Comparison of ENCODE assay signal across 1 cellular context in the genomic region with DNA sequence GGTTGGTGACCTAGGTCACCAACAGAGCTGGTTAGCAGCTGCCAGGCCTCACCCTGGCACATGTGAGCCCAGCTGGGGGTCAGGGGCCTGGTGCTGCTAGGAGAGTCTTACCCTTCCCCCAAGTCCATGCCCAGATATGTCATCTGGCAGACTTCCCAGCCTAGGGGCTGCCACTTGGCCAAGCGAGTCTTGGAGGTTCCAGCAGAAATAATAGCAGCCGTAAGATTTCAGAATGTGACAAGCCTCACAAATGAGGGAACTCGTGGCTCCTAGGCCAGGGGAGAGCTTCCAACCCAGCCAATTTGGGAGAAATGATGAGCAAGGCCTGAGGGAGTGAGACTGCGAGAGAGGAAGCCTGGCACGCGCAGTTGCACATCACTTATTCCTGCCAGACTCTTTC.
TF ChIP-seq lines count a peak whose summit lies in the region.

No MANE protein-coding gene starts in this region.

TF ChIP-seq in H1, 55 proteins besides CTCF, POLR2A, EP300 and RAD21:
- TF ChIP-seq SP4 (IDR thresholded peaks at IDR 0.05; ENCODE audit: low read length) (no peak), HDAC2 (IDR thresholded peaks at IDR 0.05; ENCODE audit: borderline replicate concordance in 1 of 2, low read depth in 2 of 2, low read length in 2 of 2) (no peak), BCL11A (IDR thresholded peaks at IDR 0.05; ENCODE audit: low read depth in 2 of 2, low read length in 2 of 2) (no peak), SP2 (IDR thresholded peaks at IDR 0.05; ENCODE audit: low read length) (no peak), RFX5 (IDR thresholded peaks at IDR 0.05; ENCODE audit: borderline replicate concordance, low read depth, low read length) (no peak), RBBP5 (IDR thresholded peaks at IDR 0.05; ENCODE audit: borderline replicate concordance, low read depth, low read length) (no peak), SIX5 (IDR thresholded peaks at IDR 0.05; ENCODE audit: low read depth, low read length) (no peak), EGR1 (IDR thresholded peaks at IDR 0.05; ENCODE audit: borderline replicate concordance, low read depth, low read length) (no peak), POU5F1 (IDR thresholded peaks at IDR 0.05; ENCODE audit: low read depth, low read length) (no peak), TCF12 (IDR thresholded peaks at IDR 0.05; ENCODE audit: low read depth, low read length) (no peak), CBX8 (IDR thresholded peaks at IDR 0.05; ENCODE audit: borderline replicate concordance, low read depth, low read length) (no peak), ASH2L (IDR thresholded peaks at IDR 0.05; ENCODE audit: low read length) (no peak), HDAC6 (IDR thresholded peaks at IDR 0.05; ENCODE audit: low read depth, low read length) (no peak), SIN3A (conservative IDR thresholded peaks at IDR 0.05 in 1 of 2, IDR thresholded peaks at IDR 0.05 in 1 of 2; ENCODE audit: low read depth in 1 of 2, low read length in 2 of 2) (no peak)
- TF ChIP-seq, protein P1, sequence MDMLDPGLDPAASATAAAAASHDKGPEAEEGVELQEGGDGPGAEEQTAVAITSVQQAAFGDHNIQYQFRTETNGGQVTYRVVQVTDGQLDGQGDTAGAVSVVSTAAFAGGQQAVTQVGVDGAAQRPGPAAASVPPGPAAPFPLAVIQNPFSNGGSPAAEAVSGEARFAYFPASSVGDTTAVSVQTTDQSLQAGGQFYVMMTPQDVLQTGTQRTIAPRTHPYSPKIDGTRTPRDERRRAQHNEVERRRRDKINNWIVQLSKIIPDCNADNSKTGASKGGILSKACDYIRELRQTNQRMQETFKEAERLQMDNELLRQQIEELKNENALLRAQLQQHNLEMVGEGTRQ (IDR thresholded peaks at IDR 0.05; ENCODE audit: low read length): no peak
- TF ChIP-seq, protein P2, sequence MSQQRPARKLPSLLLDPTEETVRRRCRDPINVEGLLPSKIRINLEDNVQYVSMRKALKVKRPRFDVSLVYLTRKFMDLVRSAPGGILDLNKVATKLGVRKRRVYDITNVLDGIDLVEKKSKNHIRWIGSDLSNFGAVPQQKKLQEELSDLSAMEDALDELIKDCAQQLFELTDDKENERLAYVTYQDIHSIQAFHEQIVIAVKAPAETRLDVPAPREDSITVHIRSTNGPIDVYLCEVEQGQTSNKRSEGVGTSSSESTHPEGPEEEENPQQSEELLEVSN (IDR thresholded peaks at IDR 0.05): no peak
